21 cellular contexts compared by ENCODE assay signal in the genomic region with DNA sequence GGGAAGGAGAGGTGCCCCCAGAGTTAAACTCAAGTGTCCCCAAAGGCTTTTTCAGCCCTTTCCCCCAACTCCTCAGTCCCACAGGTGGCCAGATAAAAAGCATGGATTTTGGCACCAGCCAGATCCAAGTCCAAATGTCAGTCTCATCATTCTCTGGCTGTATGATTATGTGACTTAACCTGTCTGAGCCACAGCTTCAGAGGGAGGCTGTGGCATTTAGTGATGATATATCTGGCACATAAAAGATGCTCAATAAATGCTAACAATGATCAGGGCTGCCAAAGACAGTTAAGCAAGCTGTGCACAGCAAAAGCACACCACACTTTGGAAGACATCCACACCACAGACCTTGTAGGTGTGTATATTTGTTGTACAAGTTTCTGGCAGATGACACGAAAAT. TPM values are rescaled to one million over a fixed set of nuclear protein-coding genes. Genes with fewer than 3 reads are reported as not detected.
"Had no signal": no experiment of that assay in that cellular context is flagged by ENCODE, and none has a peak within 500 bp of the region (broad histone marks: within the 10 kb centered on the region; RNA-seq: fewer than 3 reads in every experiment).

No MANE protein-coding gene starts in this region.

- H3K27me3 ChIP-seq: MG63, SJCRH30 had no signal

- H3K4me3 ChIP-seq: MG63, SJCRH30 had no signal

- FAIRE-seq: HepG2 had no signal

- H3K27ac ChIP-seq: SJCRH30 had no signal

- ATAC-seq: HepG2, Right ventricle myocardium inferior, SK-N-SH treated with all-trans-retinoic acid at 6 μM for 48 hours had no signal

- H3K36me3 ChIP-seq: MG63, SJCRH30 had no signal

- H3K9me3 ChIP-seq: MG63, SJCRH30 had no signal

- DNase-seq: IMR-90, Karpas-422, KG1, MG63, NCI-H1092 treated with DMSO at 0.1 percent for 48 hours, NCI-H1436, NCI-H187, NCI-H2029, NCI-H2081 treated with DMSO at 0.1 percent for 48 hours, NCI-H2171, NCI-H226, NCI-H446, NCI-H510A, NCI-H524 treated with DMSO at 0.1 percent for 48 hours, NCI-H69, NCI-H774, SHP77 treated with DMSO at 0.1 percent for 48 hours, SJCRH30 had no signal

RNA-seq across cellular contexts. Expression of gene PADI3, which starts 5.6 kb away (rescaled TPM):
- total RNA-seq: HepG2, IMR-90, Right ventricle myocardium inferior had no signal
- polyA plus RNA-seq: HepG2, IMR-90 had no signal

RNA-seq across cellular contexts. Expression of gene PADI1, which starts 38.3 kb away (rescaled TPM):
- total RNA-seq: HepG2, IMR-90, Right ventricle myocardium inferior had no signal
- polyA plus RNA-seq: HepG2 had no signal
